22 cellular contexts compared by ENCODE assay signal in genomic region chr4:84243685-84244084, GRCh38.
"Had no signal": no experiment of that assay in that cellular context is flagged by ENCODE, and none has a peak within 500 bp of the region (broad histone marks: within the 10 kb centered on the region; RNA-seq: fewer than 3 reads in every experiment).

No MANE protein-coding gene starts in this region.

- DNase-seq: colonic mucosa; cortex of kidney; effector CD8-positive, alpha-beta T cell; effector memory CD8-positive, alpha-beta T cell; foreskin keratinocyte; heart left ventricle; hypothalamus; immature natural killer cell; islet precursor cell; kidney; kidney glomerular epithelial cell; left colon; left ventricle myocardium inferior; lower lobe of right lung; mesenchymal stem cell; mucosa of descending colon had no signal

- H3K9me3 ChIP-seq: colonic mucosa, esophagus muscularis mucosa, gastroesophageal sphincter, heart left ventricle, lower lobe of right lung, mucosa of descending colon had no signal

- H3K27ac ChIP-seq: colonic mucosa, esophagus muscularis mucosa, foreskin keratinocyte, gastroesophageal sphincter, heart left ventricle, hepatocyte, left ventricle myocardium inferior, lower lobe of right lung had no signal

- ATAC-seq: effector memory CD8-positive, alpha-beta T cell; foreskin keratinocyte; gastroesophageal sphincter; heart left ventricle; left colon; left lobe of liver; lower lobe of right lung; mucosa of descending colon had no signal

- H3K36me3 ChIP-seq: colonic mucosa, esophagus muscularis mucosa, gastroesophageal sphincter, heart left ventricle, left ventricle myocardium inferior, lower lobe of right lung had no signal

- H3K4me1 ChIP-seq: colonic mucosa, foreskin keratinocyte, heart left ventricle, left ventricle myocardium inferior, lower lobe of right lung had no signal

- H3K4me2 ChIP-seq: hepatocyte had no signal

- FAIRE-seq: endothelial cell of umbilical vein, frontal cortex, kidney had no signal

- H3K27me3 ChIP-seq: colonic mucosa, esophagus muscularis mucosa, foreskin keratinocyte, gastroesophageal sphincter, heart left ventricle, hepatocyte had no signal

- H3K79me2 ChIP-seq: hepatocyte had no signal

- H3K4me3 ChIP-seq: colonic mucosa, esophagus muscularis mucosa, gastroesophageal sphincter, heart left ventricle, hepatocyte, left ventricle myocardium inferior, lower lobe of right lung, mucosa of descending colon had no signal

- H2AFZ ChIP-seq: hepatocyte had no signal
